Comparison of ENCODE assay signal across 11 cellular contexts in genomic region chr2:238339814-238340213, GRCh38. TPM values are rescaled to one million over a fixed set of nuclear protein-coding genes. Genes with fewer than 3 reads are reported as not detected.
DNase-seq lines count a peak whose midpoint lies in the region; ATAC-seq and TF ChIP-seq lines count a peak whose summit lies in the region.
"Had no signal": no experiment of that assay in that cellular context is flagged by ENCODE, and none has a peak within 500 bp of the region (broad histone marks: within the 10 kb centered on the region; RNA-seq: fewer than 3 reads in every experiment).

No MANE protein-coding gene starts in this region.

- peaks cover 4% of the 10 kb centered on the region for H3K36me3 Mint-ChIP-seq in activated CD8-positive, alpha-beta T cell treated with anti-CD3 and anti-CD28 coated beads for 36 hours (ENCODE audit: low read depth)
- H3K36me3 Mint-ChIP-seq in activated CD8-positive, alpha-beta T cell treated with anti-CD3 and anti-CD28 coated beads, Interleukin-2, amount 10 ng/mL, durations not matched to agents 7 days and 5 days (ENCODE audit: low read depth) = no peaks in the 10 kb centered on the region

- H3K4me3 Mint-ChIP-seq in activated CD8-positive, alpha-beta T cell treated with anti-CD3 and anti-CD28 coated beads for 36 hours = no peak overlapping the region
- no peak overlapping the region for H3K4me3 Mint-ChIP-seq in activated CD8-positive, alpha-beta T cell treated with anti-CD3 and anti-CD28 coated beads, Interleukin-2, amount 10 ng/mL, durations not matched to agents 7 days and 5 days
- H3K4me3 Mint-ChIP-seq: dendritic cell treated with granulocyte-macrophage colony-stimulating factor and Interleukin-4, amounts not matched to agents 40 ng/mL and 50 ng/mL, for 4 days; immature natural killer cell had no signal

- H3K4me3 ChIP-seq in Panc1 (ENCODE audit: low read depth in 2 of 2, low read length in 2 of 2) = no peak overlapping the region
- H3K4me3 ChIP-seq in epithelial cell of esophagus (ENCODE audit: low read length) = no peak overlapping the region
- H3K4me3 ChIP-seq: vagina had no signal

- no peaks in the 10 kb centered on the region for H3K36me3 ChIP-seq in Panc1 (ENCODE audit: control insufficient read depth, insufficient read depth, low read length)

- no peaks in the 10 kb centered on the region for H3K9me3 ChIP-seq in Panc1 (ENCODE audit: control insufficient read depth, insufficient read depth, low read depth, low read length)
- H3K9me3 ChIP-seq: vagina had no signal

- H3K9me3 Mint-ChIP-seq in activated CD8-positive, alpha-beta T cell treated with anti-CD3 and anti-CD28 coated beads for 36 hours = no peaks in the 10 kb centered on the region
- no peaks in the 10 kb centered on the region for H3K9me3 Mint-ChIP-seq in activated CD8-positive, alpha-beta T cell treated with anti-CD3 and anti-CD28 coated beads, Interleukin-2, amount 10 ng/mL, durations not matched to agents 7 days and 5 days (ENCODE audit: insufficient read depth)
- H3K9me3 Mint-ChIP-seq: dendritic cell treated with granulocyte-macrophage colony-stimulating factor and Interleukin-4, amounts not matched to agents 40 ng/mL and 50 ng/mL, for 4 days; immature natural killer cell had no signal

- no peak overlapping the region for H3K27ac ChIP-seq in Panc1 (ENCODE audit: low read length)
- H3K27ac ChIP-seq: vagina had no signal

- DNase-seq in activated CD8-positive, alpha-beta T cell treated with anti-CD3 and anti-CD28 coated beads for 36 hours = peak; percentile 30
- no peak for DNase-seq in activated CD8-positive, alpha-beta T cell treated with anti-CD3 and anti-CD28 coated beads, Interleukin-2, amount 10 ng/mL, durations not matched to agents 7 days and 5 days
- no peak for DNase-seq in Panc1 (ENCODE audit: low read depth, low spot score)
- peak; percentile 34 for DNase-seq in epithelial cell of esophagus (ENCODE audit: low read depth)
- peak; percentile 9 for DNase-seq in renal cortical epithelial cell (ENCODE audit: low read depth)
- no peak for DNase-seq in NCI-H1105 treated with DMSO at 0.1 percent for 48 hours (lab: John Stamatoyannopoulos, UW)
- DNase-seq: immature natural killer cell had no signal

- no peak for TF ChIP-seq CTCF in activated CD8-positive, alpha-beta T cell treated with anti-CD3 and anti-CD28 coated beads for 36 hours (IDR thresholded peaks at IDR 0.05)
- TF ChIP-seq CTCF in Panc1 (IDR thresholded peaks at IDR 0.05) (no peak), epithelial cell of esophagus (IDR thresholded peaks at IDR 0.05; ENCODE audit: insufficient read depth, low read depth, low read length, missing control alignments) (peak; percentile 46)

- H3K27ac Mint-ChIP-seq in activated CD8-positive, alpha-beta T cell treated with anti-CD3 and anti-CD28 coated beads for 36 hours = no peak overlapping the region
- no peak overlapping the region for H3K27ac Mint-ChIP-seq in activated CD8-positive, alpha-beta T cell treated with anti-CD3 and anti-CD28 coated beads, Interleukin-2, amount 10 ng/mL, durations not matched to agents 7 days and 5 days
- H3K27ac Mint-ChIP-seq: dendritic cell treated with granulocyte-macrophage colony-stimulating factor and Interleukin-4, amounts not matched to agents 40 ng/mL and 50 ng/mL, for 4 days had no signal

- intact Hi-C loops in activated CD8-positive, alpha-beta T cell treated with anti-CD3 and anti-CD28 coated beads for 36 hours (cut with micrococcal nuclease) = no loop called here
- intact Hi-C loops in Panc1 (cut with micrococcal nuclease; ENCODE audit: unreplicated experiment) = no loop called here

- in situ Hi-C loops in Panc1 (cut with HindIII; ENCODE audit: low pct_unique_long_range_greater_than_20kb, low sequenced_read_pairs) = no loop called here

- BruUV-seq in Panc1 (replicated peaks; lab: Mats Ljungman, UMichigan) = no TSS peak

- H3K27me3 Mint-ChIP-seq in activated CD8-positive, alpha-beta T cell treated with anti-CD3 and anti-CD28 coated beads for 36 hours = no peaks in the 10 kb centered on the region
- no peaks in the 10 kb centered on the region for H3K27me3 Mint-ChIP-seq in activated CD8-positive, alpha-beta T cell treated with anti-CD3 and anti-CD28 coated beads, Interleukin-2, amount 10 ng/mL, durations not matched to agents 7 days and 5 days (ENCODE audit: low read depth)
- H3K27me3 Mint-ChIP-seq: dendritic cell treated with granulocyte-macrophage colony-stimulating factor and Interleukin-4, amounts not matched to agents 40 ng/mL and 50 ng/mL, for 4 days had no signal

- POLR2A ChIA-PET in activated CD8-positive, alpha-beta T cell treated with anti-CD3 and anti-CD28 coated beads for 36 hours (lab: Charles Lee) = no interaction called here
- POLR2A ChIA-PET in activated CD8-positive, alpha-beta T cell treated with anti-CD3 and anti-CD28 coated beads, Interleukin-2, amount 10 ng/mL, durations not matched to agents 7 days and 5 days (lab: Charles Lee) = no interaction called here
- POLR2A ChIA-PET in Panc1 (lab: Charles Lee) = interaction anchor here (0.6 kb wide), 1 partner anchor 267 kb away, joined by 3 read pairs; no protein-coding TSS in a partner anchor

- no peaks in the 10 kb centered on the region for H3K27me3 ChIP-seq in Panc1 (ENCODE audit: control insufficient read depth, insufficient read depth, low read length)
- H3K27me3 ChIP-seq: vagina had no signal

- no peaks in the 10 kb centered on the region for H3K4me1 ChIP-seq in Panc1 (ENCODE audit: control insufficient read depth, insufficient read depth, low read length)
- H3K4me1 ChIP-seq: vagina had no signal

- H3K4me1 Mint-ChIP-seq in activated CD8-positive, alpha-beta T cell treated with anti-CD3 and anti-CD28 coated beads for 36 hours (ENCODE audit: low read depth) = peaks cover 4% of the 10 kb centered on the region
- H3K4me1 Mint-ChIP-seq in activated CD8-positive, alpha-beta T cell treated with anti-CD3 and anti-CD28 coated beads, Interleukin-2, amount 10 ng/mL, durations not matched to agents 7 days and 5 days (ENCODE audit: low read depth) = peaks cover 14% of the 10 kb centered on the region

- CTCF ChIA-PET in activated CD8-positive, alpha-beta T cell treated with anti-CD3 and anti-CD28 coated beads for 36 hours (lab: Charles Lee) = interaction anchor here (1.0 to 2.0 kb wide), 3 partner anchors 10 to 35 kb away, joined by 3 to 4 read pairs (median 3); no protein-coding TSS in a partner anchor
- CTCF ChIA-PET in activated CD8-positive, alpha-beta T cell treated with anti-CD3 and anti-CD28 coated beads, Interleukin-2, amount 10 ng/mL, durations not matched to agents 7 days and 5 days (lab: Charles Lee) = interaction anchor here (0.9 kb wide), 1 partner anchor 76 kb away, joined by 4 read pairs; no protein-coding TSS in a partner anchor
- CTCF ChIA-PET in Panc1 (lab: Charles Lee) = interaction anchor here (1.0 kb wide), 1 partner anchor 76 kb away, joined by 3 read pairs; no protein-coding TSS in a partner anchor

- peak; percentile 56 for ATAC-seq in activated CD8-positive, alpha-beta T cell treated with anti-CD3 and anti-CD28 coated beads for 36 hours
- ATAC-seq in activated CD8-positive, alpha-beta T cell treated with anti-CD3 and anti-CD28 coated beads, Interleukin-2, amount 10 ng/mL, durations not matched to agents 7 days and 5 days = no peak
- ATAC-seq in Panc1 (peak; percentile 80), HG03521 (IDR thresholded peaks at IDR 0.05; ENCODE audit: unreplicated experiment) (no peak), GM18511 (IDR thresholded peaks at IDR 0.05; ENCODE audit: unreplicated experiment) (no peak)

RNA-seq across cellular contexts. Expression of gene TRAF3IP1, which starts 19.5 kb away (rescaled TPM):
- total RNA-seq in activated CD8-positive, alpha-beta T cell treated with anti-CD3 and anti-CD28 coated beads for 36 hours = 1 to 10 TPM; 7.1 to 7.9 TPM
- total RNA-seq in activated CD8-positive, alpha-beta T cell treated with anti-CD3 and anti-CD28 coated beads, Interleukin-2, amount 10 ng/mL, durations not matched to agents 7 days and 5 days = 1 to 10 TPM; 7.1 to 7.5 TPM
- total RNA-seq in Panc1 (2021; ENCODE audit: unreplicated experiment) (23.4 TPM), renal cortical epithelial cell (6.4 and 25.3 TPM in 2 replicates)
- polyA plus RNA-seq in Panc1 (2012; ENCODE audit: insufficient read length) = 27.9 TPM

RNA-seq across cellular contexts. Expression of gene PER2, which starts 51.4 kb away (rescaled TPM):
- 10 to 100 TPM; 17.4 to 17.6 TPM for total RNA-seq in activated CD8-positive, alpha-beta T cell treated with anti-CD3 and anti-CD28 coated beads for 36 hours
- total RNA-seq in activated CD8-positive, alpha-beta T cell treated with anti-CD3 and anti-CD28 coated beads, Interleukin-2, amount 10 ng/mL, durations not matched to agents 7 days and 5 days = 10 to 100 TPM; 14.6 to 17.6 TPM
- total RNA-seq in Panc1 (2021; ENCODE audit: unreplicated experiment) = 9.9 TPM
- 3.4 TPM for polyA plus RNA-seq in Panc1 (2012; ENCODE audit: insufficient read length)
- total RNA-seq in renal cortical epithelial cell = 1.0 and 3.7 TPM in 2 replicates

Comparison
In these comparisons a context has a peak if more than half of its experiments do, and no peak if none do; other contexts are left out.
1. ATAC-seq: peak in activated CD8-positive, alpha-beta T cell treated with anti-CD3 and anti-CD28 coated beads for 36 hours (single experiment) and Panc1 (single experiment); none in activated CD8-positive, alpha-beta T cell treated with anti-CD3 and anti-CD28 coated beads, Interleukin-2, amount 10 ng/mL, durations not matched to agents 7 days and 5 days (single experiment), HG03521 (single experiment) and GM18511 (single experiment).
2. DNase-seq: peak in activated CD8-positive, alpha-beta T cell treated with anti-CD3 and anti-CD28 coated beads for 36 hours (single experiment), epithelial cell of esophagus (single experiment) and renal cortical epithelial cell (single experiment); none in activated CD8-positive, alpha-beta T cell treated with anti-CD3 and anti-CD28 coated beads, Interleukin-2, amount 10 ng/mL, durations not matched to agents 7 days and 5 days (single experiment), Panc1 (single experiment) and NCI-H1105 treated with DMSO at 0.1 percent for 48 hours (single experiment).